8 cellular contexts compared by ENCODE assay signal in genomic region chr2:13006829-13007715, GRCh38.
DNase-seq lines count a peak whose midpoint lies in the region; ATAC-seq and TF ChIP-seq lines count a peak whose summit lies in the region.

No MANE protein-coding gene starts in this region.

- no peak overlapping the region for H4K12ac ChIP-seq in trophoblast cell (ENCODE audit: low read depth, low read length)

- no peak overlapping the region for H2AFZ ChIP-seq in trophoblast cell (ENCODE audit: insufficient read depth, low read length, poor library complexity)

- H3K9ac ChIP-seq in trophoblast cell (ENCODE audit: low read length): no peak overlapping the region

- H2AK5ac ChIP-seq in trophoblast cell (ENCODE audit: low read length): no peak overlapping the region

- H3K79me2 ChIP-seq in trophoblast cell (ENCODE audit: control insufficient read depth, insufficient read depth, low read length, poor library complexity): no peaks in the 10 kb centered on the region

- H3K4ac ChIP-seq in trophoblast cell (ENCODE audit: low read depth, low read length): no peak overlapping the region

- H2BK120ac ChIP-seq in trophoblast cell (ENCODE audit: insufficient read depth, low read length, poor library complexity): no peak overlapping the region

- H3K18ac ChIP-seq in trophoblast cell (ENCODE audit: low read length): no peak overlapping the region

- peak overlapping the region; percentile 32 for H2BK12ac ChIP-seq in trophoblast cell (ENCODE audit: low read length)

- H3K9me3 ChIP-seq in SJCRH30 (replicated peaks) (no peaks in the 10 kb centered on the region), trophoblast cell (ENCODE audit: insufficient read depth, low read depth, low read length) (no peaks in the 10 kb centered on the region), upper lobe of left lung (no peaks in the 10 kb centered on the region)

- no peak overlapping the region for H4K8ac ChIP-seq in trophoblast cell (ENCODE audit: low read depth, low read length)

- no peaks in the 10 kb centered on the region for H3K27me3 ChIP-seq in SJCRH30
- no peaks in the 10 kb centered on the region for H3K27me3 ChIP-seq in trophoblast cell (ENCODE audit: insufficient read depth, low read length)
- no peaks in the 10 kb centered on the region for H3K27me3 ChIP-seq in upper lobe of left lung

- WGBS in trophoblast cell (ENCODE audit: extremely low coverage, insufficient coverage, insufficient read length): no CpG with 5 or more reads among the region's 16 CpGs
- 33 to 37% methylated on average over 16 of the region's 16 CpGs for WGBS in upper lobe of left lung, 2 donors

- no peak for TF ChIP-seq POLR2A in upper lobe of left lung (IDR thresholded peaks at IDR 0.05)

- H3K23ac ChIP-seq in trophoblast cell (ENCODE audit: low read length): no peak overlapping the region

- peak; percentile 86 for ATAC-seq in GM21723 (IDR thresholded peaks at IDR 0.05; ENCODE audit: unreplicated experiment)
- peak; percentile 49 to 89 for ATAC-seq in upper lobe of left lung (ENCODE audit: low FRiP score in 2 of 2)

- no peaks in the 10 kb centered on the region for H3K79me1 ChIP-seq in trophoblast cell (ENCODE audit: low read length)

- no peak for TF ChIP-seq EP300 in upper lobe of left lung (IDR thresholded peaks at IDR 0.05)

- H3K4me1 ChIP-seq in SJCRH30: peaks cover 21% of the 10 kb centered on the region
- H3K4me1 ChIP-seq in trophoblast cell (ENCODE audit: control insufficient read depth in 1 of 2, insufficient read depth in 2 of 2, low read length in 2 of 2): peaks cover 2% of the 10 kb centered on the region in 2 experiments
- peaks cover 5 to 6% (median 6%) of the 10 kb centered on the region in 4 donors for H3K4me1 ChIP-seq in upper lobe of left lung

- H3K14ac ChIP-seq in trophoblast cell (ENCODE audit: low read length): no peak overlapping the region

- no peak overlapping the region for H4K91ac ChIP-seq in trophoblast cell (ENCODE audit: low read depth, low read length)

- H3K36me3 ChIP-seq in SJCRH30: no peaks in the 10 kb centered on the region
- H3K36me3 ChIP-seq in trophoblast cell (ENCODE audit: control insufficient read depth in 1 of 2, insufficient read depth in 2 of 2, low read length in 2 of 2): no peaks in the 10 kb centered on the region
- H3K36me3 ChIP-seq in upper lobe of left lung: no peaks in the 10 kb centered on the region

- TF ChIP-seq CTCF in upper lobe of left lung (IDR thresholded peaks at IDR 0.05): peak; percentile 75 to 92 (median 81)

- no peak overlapping the region for H3K4me2 ChIP-seq in trophoblast cell (ENCODE audit: low read length)

- DNase-seq in DMS53 treated with DMSO at 0.1 percent for 48 hours (lab: John Stamatoyannopoulos, UW; ENCODE audit: unreplicated experiment) (peak; percentile 26), LoVo (ENCODE audit: low spot score) (peak; percentile 48), SJCRH30 (peak; percentile 76 to 95), glomerular endothelial cell (ENCODE audit: extremely low read depth, low read depth, low spot score) (peak; percentile 65), trophoblast cell (peak; percentile 30 to 78), upper lobe of left lung (peak in 1 of 2 donors; percentile 51)
- peak; percentile 51 for DNase-seq in activated gamma-delta T cell treated with anti-CD3 and anti-CD28 coated beads, Interleukin-2, amount 50 U/mL, for 16 hours (ENCODE audit: low read depth)

- H3K27ac ChIP-seq in SJCRH30 (no peak overlapping the region), trophoblast cell (ENCODE audit: low read depth, low read length) (no peak overlapping the region), upper lobe of left lung (peak overlapping the region in 1 of 4 donors; percentile 21)

- H3K4me3 ChIP-seq in SJCRH30 (peak overlapping the region; percentile 3), trophoblast cell (ENCODE audit: low read depth, low read length) (no peak overlapping the region), upper lobe of left lung (peak overlapping the region in 1 of 4 donors; percentile 13)

- H2BK5ac ChIP-seq in trophoblast cell (ENCODE audit: low read depth, low read length, poor library complexity): no peak overlapping the region
